Comparison of ENCODE assay signal across 37 cellular contexts in genomic region chrX:54198262-54198661, GRCh38.
"Had no signal": no experiment of that assay in that cellular context is flagged by ENCODE, and none has a peak within 500 bp of the region (broad histone marks: within the 10 kb centered on the region; RNA-seq: fewer than 3 reads in every experiment).

No MANE protein-coding gene starts in this region.

- H3K9me3 Mint-ChIP-seq: activated CD4-positive, alpha-beta memory T cell treated with anti-CD3 and anti-CD28 coated beads for 36 hours; activated CD4-positive, alpha-beta T cell treated with anti-CD3 and anti-CD28 coated beads, Interleukin-2, amount 10 ng/mL, durations not matched to agents 7 days and 5 days; activated CD8-positive, alpha-beta T cell treated with anti-CD3 and anti-CD28 coated beads for 36 hours; activated naive CD4-positive, alpha-beta T cell treated with anti-CD3 and anti-CD28 coated beads, Interleukin-2, amount 10 ng/mL, durations not matched to agents 7 days and 5 days; activated naive CD4-positive, alpha-beta T cell treated with anti-CD3 and anti-CD28 coated beads, Interleukin-2, amount 50 U/mL, for 24 hours; activated naive CD8-positive, alpha-beta T cell treated with anti-CD3 and anti-CD28 coated beads, Interleukin-2, amount 10 ng/mL, durations not matched to agents 7 days and 5 days; activated naive CD8-positive, alpha-beta T cell treated with anti-CD3 and anti-CD28 coated beads, Interleukin-2, amount 50 U/mL, for 24 hours; activated T-cell treated with anti-CD3 and anti-CD28 coated beads, Interleukin-2, amount 50 U/mL, for 4 hours; activated T-cell treated with anti-CD3 and anti-CD28 coated beads, Interleukin-2, amount 50 U/mL, for 72 hours; activated T-helper 1 cell treated with anti-CD3 and anti-CD28 coated beads, Interleukin-12 subunit alpha, Interleukin-12 subunit beta, Interleukin-2, Interleukin-4 antibody, amounts not matched to agents 30 ng/mL and 10 ng/mL and 1 ng/mL, durations not matched to agents 14 hours and 24 hours and 36 hours; activated T-helper 17 cell treated with anti-CD3 and anti-CD28 coated beads, Interleukin-2, amount 50 U/mL, for 72 hours; brain; central memory CD8-positive, alpha-beta T cell; T-helper 1 cell treated with Interleukin-12 subunit alpha and Interleukin-12 subunit beta and Interleukin-4 antibody, amounts not matched to agents 30 μg/mL and 1 μg/mL, for 36 hours; T-helper 2 cell treated with Interferon-gamma antibody and Interleukin-4, amounts not matched to agents 5 μg/mL and 100 μg/mL, for 36 hours had no signal

- ATAC-seq: activated CD4-positive, alpha-beta T cell treated with anti-CD3 and anti-CD28 coated beads for 36 hours; activated CD4-positive, CD25-positive, alpha-beta regulatory T cell treated with anti-CD3 and anti-CD28 coated beads, Interleukin-2, amount 50 U/mL, for 24 hours; activated CD8-positive, alpha-beta T cell treated with anti-CD3 and anti-CD28 coated beads for 36 hours; activated naive CD8-positive, alpha-beta T cell treated with anti-CD3 and anti-CD28 coated beads, Interleukin-2, amount 50 U/mL, for 24 hours; activated T-cell treated with anti-CD3 and anti-CD28 coated beads, Interleukin-2, amount 50 U/mL, for 4 hours; activated T-cell treated with anti-CD3 and anti-CD28 coated beads, Interleukin-2, amount 50 U/mL, for 72 hours; activated T-helper 17 cell treated with anti-CD3 and anti-CD28 coated beads, Interleukin-2, amount 50 U/mL, for 72 hours had no signal

- H3K27me3 ChIP-seq: ascending aorta, cardiac muscle cell had no signal

- H3K4me3 ChIP-seq: ascending aorta, cardiac muscle cell had no signal

- H3K36me3 ChIP-seq: ascending aorta, cardiac muscle cell had no signal

- H3K4me1 Mint-ChIP-seq: activated CD4-positive, alpha-beta T cell treated with anti-CD3 and anti-CD28 coated beads for 36 hours; activated CD4-positive, alpha-beta T cell treated with anti-CD3 and anti-CD28 coated beads, Interleukin-2, amount 10 ng/mL, durations not matched to agents 7 days and 5 days; activated naive CD4-positive, alpha-beta T cell treated with anti-CD3 and anti-CD28 coated beads, Interleukin-2, amount 10 ng/mL, durations not matched to agents 7 days and 5 days; activated naive CD4-positive, alpha-beta T cell treated with anti-CD3 and anti-CD28 coated beads, Interleukin-2, amount 50 U/mL, for 24 hours; activated naive CD8-positive, alpha-beta T cell treated with anti-CD3 and anti-CD28 coated beads, Interleukin-2, amount 10 ng/mL, durations not matched to agents 7 days and 5 days; activated naive CD8-positive, alpha-beta T cell treated with anti-CD3 and anti-CD28 coated beads, Interleukin-2, amount 50 U/mL, for 24 hours; activated T-helper 17 cell treated with anti-CD3 and anti-CD28 coated beads, Interleukin-2, amount 50 U/mL, for 72 hours; brain; central memory CD8-positive, alpha-beta T cell had no signal

- H3K4me1 ChIP-seq: ascending aorta had no signal

- H3K9me3 ChIP-seq: ascending aorta had no signal

- H3K27me3 Mint-ChIP-seq: brain had no signal

- H3K27ac Mint-ChIP-seq: activated CD4-positive, alpha-beta memory T cell treated with anti-CD3 and anti-CD28 coated beads for 36 hours; activated CD4-positive, alpha-beta T cell treated with anti-CD3 and anti-CD28 coated beads for 36 hours; activated CD4-positive, alpha-beta T cell treated with anti-CD3 and anti-CD28 coated beads, Interleukin-2, amount 10 ng/mL, durations not matched to agents 7 days and 5 days; activated CD8-positive, alpha-beta T cell treated with anti-CD3 and anti-CD28 coated beads for 36 hours; activated naive CD4-positive, alpha-beta T cell treated with anti-CD3 and anti-CD28 coated beads, Interleukin-2, amount 10 ng/mL, durations not matched to agents 7 days and 5 days; activated naive CD4-positive, alpha-beta T cell treated with anti-CD3 and anti-CD28 coated beads, Interleukin-2, amount 50 U/mL, for 24 hours; activated naive CD8-positive, alpha-beta T cell; activated naive CD8-positive, alpha-beta T cell treated with anti-CD3 and anti-CD28 coated beads, Interleukin-2, amount 10 ng/mL, durations not matched to agents 7 days and 5 days; activated naive CD8-positive, alpha-beta T cell treated with anti-CD3 and anti-CD28 coated beads, Interleukin-2, amount 50 U/mL, for 24 hours; activated T-cell treated with anti-CD3 and anti-CD28 coated beads, Interleukin-2, amount 50 U/mL, for 72 hours; activated T-helper 1 cell treated with anti-CD3 and anti-CD28 coated beads, Interleukin-12 subunit alpha, Interleukin-12 subunit beta, Interleukin-2, Interleukin-4 antibody, amounts not matched to agents 30 ng/mL and 10 ng/mL and 1 ng/mL, durations not matched to agents 14 hours and 24 hours and 36 hours; activated T-helper 17 cell treated with anti-CD3 and anti-CD28 coated beads, Interleukin-2, amount 50 U/mL, for 72 hours; brain; T-helper 1 cell treated with Interleukin-12 subunit alpha and Interleukin-12 subunit beta and Interleukin-4 antibody, amounts not matched to agents 30 μg/mL and 1 μg/mL, for 36 hours; T-helper 2 cell treated with Interferon-gamma antibody and Interleukin-4, amounts not matched to agents 5 μg/mL and 100 μg/mL, for 36 hours had no signal

- H3K36me3 Mint-ChIP-seq: activated CD4-positive, alpha-beta memory T cell treated with anti-CD3 and anti-CD28 coated beads for 36 hours; activated naive CD4-positive, alpha-beta T cell treated with anti-CD3 and anti-CD28 coated beads, Interleukin-2, amount 10 ng/mL, durations not matched to agents 7 days and 5 days; activated naive CD4-positive, alpha-beta T cell treated with anti-CD3 and anti-CD28 coated beads, Interleukin-2, amount 50 U/mL, for 24 hours; activated naive CD8-positive, alpha-beta T cell; activated naive CD8-positive, alpha-beta T cell treated with anti-CD3 and anti-CD28 coated beads, Interleukin-2, amount 10 ng/mL, durations not matched to agents 7 days and 5 days; brain had no signal

- H3K4me3 Mint-ChIP-seq: activated CD4-positive, alpha-beta memory T cell treated with anti-CD3 and anti-CD28 coated beads for 36 hours; activated CD4-positive, alpha-beta T cell treated with anti-CD3 and anti-CD28 coated beads for 36 hours; activated CD4-positive, alpha-beta T cell treated with anti-CD3 and anti-CD28 coated beads, Interleukin-2, amount 10 ng/mL, durations not matched to agents 7 days and 5 days; activated CD8-positive, alpha-beta T cell treated with anti-CD3 and anti-CD28 coated beads for 36 hours; activated naive CD4-positive, alpha-beta T cell treated with anti-CD3 and anti-CD28 coated beads, Interleukin-2, amount 10 ng/mL, durations not matched to agents 7 days and 5 days; activated naive CD4-positive, alpha-beta T cell treated with anti-CD3 and anti-CD28 coated beads, Interleukin-2, amount 50 U/mL, for 24 hours; activated naive CD8-positive, alpha-beta T cell; activated naive CD8-positive, alpha-beta T cell treated with anti-CD3 and anti-CD28 coated beads, Interleukin-2, amount 10 ng/mL, durations not matched to agents 7 days and 5 days; activated naive CD8-positive, alpha-beta T cell treated with anti-CD3 and anti-CD28 coated beads, Interleukin-2, amount 50 U/mL, for 24 hours; activated T-cell treated with anti-CD3 and anti-CD28 coated beads, Interleukin-2, amount 50 U/mL, for 4 hours; activated T-cell treated with anti-CD3 and anti-CD28 coated beads, Interleukin-2, amount 50 U/mL, for 72 hours; activated T-helper 1 cell treated with anti-CD3 and anti-CD28 coated beads, Interleukin-12 subunit alpha, Interleukin-12 subunit beta, Interleukin-2, Interleukin-4 antibody, amounts not matched to agents 30 ng/mL and 10 ng/mL and 1 ng/mL, durations not matched to agents 14 hours and 24 hours and 36 hours; activated T-helper 17 cell treated with anti-CD3 and anti-CD28 coated beads, Interleukin-2, amount 50 U/mL, for 72 hours; brain; central memory CD8-positive, alpha-beta T cell; T-helper 1 cell treated with Interleukin-12 subunit alpha and Interleukin-12 subunit beta and Interleukin-4 antibody, amounts not matched to agents 30 μg/mL and 1 μg/mL, for 36 hours; T-helper 2 cell treated with Interferon-gamma antibody and Interleukin-4, amounts not matched to agents 5 μg/mL and 100 μg/mL, for 36 hours had no signal

- DNase-seq: activated CD4-positive, alpha-beta memory T cell treated with anti-CD3 and anti-CD28 coated beads for 36 hours; activated CD4-positive, alpha-beta T cell treated with anti-CD3 and anti-CD28 coated beads for 1 hour; activated CD4-positive, alpha-beta T cell treated with anti-CD3 and anti-CD28 coated beads for 36 hours; activated CD4-positive, alpha-beta T cell treated with anti-CD3 and anti-CD28 coated beads for 48 hours; activated CD4-positive, alpha-beta T cell treated with anti-CD3 and anti-CD28 coated beads, Interleukin-2, amount 10 ng/mL, durations not matched to agents 7 days and 5 days; activated CD4-positive, alpha-beta T cell treated with anti-CD3 and anti-CD28 coated beads, Interleukin-2, amount 50 U/mL, for 4 hours; activated CD4-positive, CD25-positive, alpha-beta regulatory T cell; activated CD8-positive, alpha-beta memory T cell treated with anti-CD3 and anti-CD28 coated beads, Interleukin-2, amount 50 U/mL, for 4 hours; activated CD8-positive, alpha-beta T cell treated with anti-CD3 and anti-CD28 coated beads for 36 hours; activated gamma-delta T cell; activated naive CD4-positive, alpha-beta T cell treated with anti-CD3 and anti-CD28 coated beads, Interleukin-2, amount 10 ng/mL, durations not matched to agents 7 days and 5 days; activated naive CD4-positive, alpha-beta T cell treated with Interleukin-2 at 50 U/mL for 16 hours; activated naive CD8-positive, alpha-beta T cell treated with anti-CD3 and anti-CD28 coated beads, Interleukin-2, amount 10 ng/mL, durations not matched to agents 7 days and 5 days; activated naive CD8-positive, alpha-beta T cell treated with anti-CD3 and anti-CD28 coated beads, Interleukin-2, amount 50 U/mL, for 24 hours; activated T-cell treated with anti-CD3 and anti-CD28 coated beads for 4 hours; activated T-cell treated with anti-CD3 and anti-CD28 coated beads, Interleukin-2, amount 50 U/mL, for 1 hour; activated T-cell treated with anti-CD3 and anti-CD28 coated beads, Interleukin-2, amount 50 U/mL, for 4 hours; activated T-cell treated with anti-CD3 and anti-CD28 coated beads, Interleukin-2, amount 50 U/mL, for 72 hours; amygdala; anterior cingulate cortex; caudate nucleus; cerebellar nuclear complex; T-helper 1 cell; T-helper 2 cell; T-helper 9 cell had no signal

- H3K27ac ChIP-seq: ascending aorta, cardiac muscle cell, VCaP had no signal
